Comparison of ENCODE assay signal across 29 cellular contexts in the genomic region with DNA sequence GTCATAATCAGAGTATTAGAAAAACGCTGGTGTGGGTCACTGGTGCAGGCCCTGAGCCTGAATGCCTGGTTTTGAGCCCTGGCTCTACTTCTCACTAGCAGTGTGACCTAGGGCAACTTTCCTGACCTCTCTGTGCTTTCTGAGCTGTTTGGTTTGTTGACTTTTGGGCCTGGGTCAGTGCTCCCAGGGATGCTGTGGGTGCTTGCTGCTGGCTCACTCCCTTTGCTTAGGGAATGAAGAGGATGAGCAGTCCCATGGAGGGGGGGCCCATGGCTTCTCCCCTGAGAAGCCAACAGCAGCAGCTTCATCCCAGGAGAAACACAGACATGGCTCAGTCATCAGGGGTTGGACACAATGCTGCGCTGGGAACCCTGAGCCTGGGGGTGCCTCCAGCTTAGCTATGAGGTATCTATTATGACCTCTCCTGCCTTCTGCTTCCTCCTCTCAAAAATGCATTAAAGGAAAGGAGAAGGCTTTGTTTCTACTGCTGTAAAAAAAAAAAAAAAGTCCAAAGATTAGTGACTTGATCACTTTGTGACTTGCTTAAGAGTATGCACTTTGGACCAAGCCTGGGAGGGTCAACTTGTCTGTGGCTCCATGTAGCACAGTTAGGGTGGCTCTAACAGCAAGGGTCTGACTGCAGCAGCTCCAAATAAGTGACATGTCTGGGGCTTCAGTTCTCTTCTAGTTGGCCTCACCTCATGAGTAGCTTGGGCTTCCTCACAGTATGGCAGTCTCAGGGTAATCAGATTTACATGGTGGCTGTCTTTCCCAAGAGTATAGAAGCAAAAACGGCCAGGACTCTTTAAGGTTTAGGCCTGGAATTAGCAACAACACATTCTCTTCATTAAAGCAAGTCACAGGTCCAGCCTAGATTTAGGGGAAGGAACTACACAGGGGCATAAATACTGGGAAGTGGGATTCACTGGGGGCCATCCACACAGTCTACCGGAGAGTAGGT. TPM values are rescaled to one million over a fixed set of nuclear protein-coding genes. Genes with fewer than 3 reads are reported as not detected.
"Had no signal": no experiment of that assay in that cellular context is flagged by ENCODE, and none has a peak within 500 bp of the region (broad histone marks: within the 10 kb centered on the region; RNA-seq: fewer than 3 reads in every experiment).

No MANE protein-coding gene starts in this region.

- H3K36me3 ChIP-seq: breast epithelium, cardiac muscle cell, colonic mucosa, esophagus squamous epithelium had no signal

- H3K4me3 ChIP-seq: ascending aorta, breast epithelium, cardiac muscle cell, colonic mucosa, esophagus squamous epithelium, gastroesophageal sphincter had no signal

- DNase-seq: activated CD4-positive, alpha-beta memory T cell treated with anti-CD3 and anti-CD28 coated beads, Interleukin-2, amount 10 ng/mL, durations not matched to agents 7 days and 5 days; activated CD4-positive, alpha-beta T cell treated with anti-CD3 and anti-CD28 coated beads for 1 hour; activated CD4-positive, alpha-beta T cell treated with anti-CD3 and anti-CD28 coated beads for 4 hours; activated CD4-positive, alpha-beta T cell treated with anti-CD3 and anti-CD28 coated beads, Interleukin-2, amount 10 ng/mL, durations not matched to agents 7 days and 5 days; activated CD4-positive, alpha-beta T cell treated with anti-CD3 and anti-CD28 coated beads, Interleukin-2, amount 50 U/mL, for 4 hours; activated CD4-positive, CD25-positive, alpha-beta regulatory T cell; activated CD8-positive, alpha-beta memory T cell treated with anti-CD3 and anti-CD28 coated beads, Interleukin-2, amount 50 U/mL, for 48 hours; activated gamma-delta T cell; activated naive CD4-positive, alpha-beta T cell; activated naive CD4-positive, alpha-beta T cell treated with anti-CD3 and anti-CD28 coated beads, Interleukin-2, amount 10 ng/mL, durations not matched to agents 7 days and 5 days; activated naive CD8-positive, alpha-beta T cell treated with anti-CD3 and anti-CD28 coated beads, Interleukin-2, amount 10 ng/mL, durations not matched to agents 7 days and 5 days; activated T-cell treated with anti-CD3 and anti-CD28 coated beads for 4 hours; activated T-cell treated with anti-CD3 and anti-CD28 coated beads, Interleukin-2, amount 50 U/mL, for 24 hours; activated T-cell treated with anti-CD3 and anti-CD28 coated beads, Interleukin-2, amount 50 U/mL, for 72 hours; central memory CD4-positive, alpha-beta T cell; cerebellar nuclear complex; colonic mucosa; effector CD8-positive, alpha-beta T cell; esophagus squamous epithelium; T-helper 2 cell had no signal

- H3K9me3 ChIP-seq: ascending aorta, colonic mucosa, esophagus squamous epithelium, gastroesophageal sphincter had no signal

- FAIRE-seq: endometrium, endothelial cell of umbilical vein had no signal

- H3K27me3 ChIP-seq: ascending aorta, breast epithelium, cardiac muscle cell, colonic mucosa, esophagus squamous epithelium, gastroesophageal sphincter had no signal

- H3K27ac ChIP-seq: ascending aorta, breast epithelium, cardiac muscle cell, colonic mucosa, epithelial cell of prostate had no signal

- ATAC-seq: activated naive CD4-positive, alpha-beta T cell treated with anti-CD3 and anti-CD28 coated beads, Interleukin-2, amount 50 U/mL, for 72 hours; activated T-cell treated with anti-CD3 and anti-CD28 coated beads, Interleukin-2, amount 50 U/mL, for 72 hours; gastroesophageal sphincter had no signal

- H3K4me1 ChIP-seq: breast epithelium, colonic mucosa had no signal

RNA-seq across cellular contexts. Expression of a gene that starts 13.0 kb away (rescaled TPM):
- total RNA-seq: endothelial cell of umbilical vein, fibroblast of villous mesenchyme had no signal
- polyA plus RNA-seq: endothelial cell of umbilical vein had no signal
